ENCODE assay signal across 13 cellular contexts in genomic region chr1:212158912-212159796, GRCh38.
DNase-seq lines count a peak whose midpoint lies in the region; ATAC-seq, FAIRE-seq and TF ChIP-seq lines count a peak whose summit lies in the region.
"Had no signal": no experiment of that assay in that cellular context is flagged by ENCODE, and none has a peak within 500 bp of the region (broad histone marks: within the 10 kb centered on the region; RNA-seq: fewer than 3 reads in every experiment).

No MANE protein-coding gene starts in this region.

- WGBS in liver = 70% methylated on average over 7 of the region's 7 CpGs

- FAIRE-seq in GM18507 (lab: Jason Lieb, UNC) = peak; percentile 60
- FAIRE-seq: colon had no signal

- peak overlapping the region; percentile 60 for H3K27ac ChIP-seq in KMS-11
- H3K27ac ChIP-seq in liver (ENCODE audit: low read depth in 1 of 2, low read length in 2 of 2) = peak overlapping the region; percentile 70 to 85

- peak; percentile 61 for TF ChIP-seq RAD21 in liver (IDR thresholded peaks at IDR 0.05)

- TF ChIP-seq CTCF in KMS-11 (conservative IDR thresholded peaks at IDR 0.05; ENCODE audit: low read depth, low read length) (no peak; the same call in 1 of the 2 replicates), liver (IDR thresholded peaks at IDR 0.05; ENCODE audit: low read depth, low read length, missing input control) (no peak)

- ATAC-seq in GM21423 (IDR thresholded peaks at IDR 0.05; ENCODE audit: unreplicated experiment) (peak; percentile 40), GM19467 (IDR thresholded peaks at IDR 0.05; ENCODE audit: unreplicated experiment) (no peak)
- ATAC-seq: Panc1 had no signal

- H3K4me1 ChIP-seq in KMS-11 (ENCODE audit: low read depth, poor library complexity, severe bottlenecking) (peaks cover 66% of the 10 kb centered on the region), liver (ENCODE audit: control insufficient read depth in 4 of 4, insufficient read depth in 4 of 4, low read length in 3 of 4) (peaks cover 3 to 38% (median 17%) of the 10 kb centered on the region in 4 donors)

- H3K79me2 ChIP-seq in KMS-11 (ENCODE audit: insufficient read depth, low read depth) = no peaks in the 10 kb centered on the region

- 0 out of 2 replicates have a peak overlapping the region, but pooled peaks have one; percentile 3 for H2AFZ ChIP-seq in KMS-11 (ENCODE audit: low read depth)

- no peaks in the 10 kb centered on the region for H4K20me1 ChIP-seq in KMS-11 (ENCODE audit: insufficient read depth)

- peaks cover 11% of the 10 kb centered on the region for H3K27me3 ChIP-seq in KMS-11 (ENCODE audit: insufficient read depth, low read depth)
- H3K27me3 ChIP-seq in liver (ENCODE audit: control insufficient read depth in 4 of 4, insufficient read depth in 4 of 4, low read length in 3 of 4) = no peaks in the 10 kb centered on the region

- DNase-seq in GM18507 (ENCODE audit: extremely low spot score, insufficient read length, low read depth) (no peak), NCI-H82 (lab: John Stamatoyannopoulos, UW) (no peak), NCI-H1105 treated with DMSO at 0.1 percent for 48 hours (lab: John Stamatoyannopoulos, UW) (no peak)
- DNase-seq: activated CD4-positive, alpha-beta T cell treated with anti-CD3 and anti-CD28 coated beads for 1 hour; naive B cell; NCI-H1048; stimulated activated CD4-positive, alpha-beta T cell treated with anti-CD3 and anti-CD28 coated beads, Interleukin-4, amount 100 ng/mL, for 24 hours had no signal

- H3K36me3 ChIP-seq in KMS-11 (ENCODE audit: insufficient read depth) (no peaks in the 10 kb centered on the region), liver (ENCODE audit: control insufficient read depth in 4 of 4, insufficient read depth in 3 of 4, low read depth in 1 of 4, low read length in 3 of 4) (no peaks in the 10 kb centered on the region)

- no peaks in the 10 kb centered on the region for H3K9me3 ChIP-seq in liver (ENCODE audit: control insufficient read depth in 4 of 4, low read length in 3 of 4)

- peak overlapping the region; percentile 49 for H3K4me2 ChIP-seq in KMS-11

- H3K4me3 ChIP-seq in KMS-11 (IDR thresholded peaks at IDR 0.05; ENCODE audit: insufficient read depth, low read depth, low read length) = no peak overlapping the region
- H3K4me3 ChIP-seq in liver (ENCODE audit: low read depth in 1 of 3, low read length in 3 of 3) = no peak overlapping the region

- H3K9ac ChIP-seq in KMS-11 (peak overlapping the region; percentile 18; the same call in 1 of the 2 replicates), liver (ENCODE audit: low read depth in 1 of 2, low read length in 2 of 2) (no peak overlapping the region)

TF ChIP-seq in liver, 16 proteins besides CTCF, POLR2A, EP300 and RAD21:
- TF ChIP-seq NR2F2 (IDR thresholded peaks at IDR 0.05) (peak; percentile 73), JUND (IDR thresholded peaks at IDR 0.05) (peak in 1 of 2 donors; percentile 74), YY1 (IDR thresholded peaks at IDR 0.05) (no peak), HNF4A (conservative IDR thresholded peaks at IDR 0.05) (peak; percentile 91 to 93), FOXA2 (IDR thresholded peaks at IDR 0.05) (peak; percentile 52), REST (IDR thresholded peaks at IDR 0.05) (peak; percentile 44), HNF4G (IDR thresholded peaks at IDR 0.05) (peak; percentile 47), SP1 (IDR thresholded peaks at IDR 0.05) (peak; percentile 93), ATF3 (IDR thresholded peaks at IDR 0.05) (no peak), RXRA (IDR thresholded peaks at IDR 0.05) (peak; percentile 99), TAF1 (conservative IDR thresholded peaks at IDR 0.05) (no peak), MAX (IDR thresholded peaks at IDR 0.05) (no peak)
